In genomic region chr3:61257148-61257547, GRCh38 we compare ENCODE assay signal across 22 cellular contexts.
"Had no signal": no experiment of that assay in that cellular context is flagged by ENCODE, and none has a peak within 500 bp of the region (broad histone marks: within the 10 kb centered on the region; RNA-seq: fewer than 3 reads in every experiment).

No MANE protein-coding gene starts in this region.

- ATAC-seq: effector memory CD8-positive, alpha-beta T cell; esophagus mucosa; gastrocnemius medialis; heart left ventricle; left cardiac atrium; left lung; left ventricle myocardium superior; lower lobe of right lung; mucosa of descending colon had no signal

- H3K9me3 ChIP-seq: colonic mucosa, esophagus squamous epithelium, gastrocnemius medialis, left lung, lower lobe of right lung, mucosa of descending colon had no signal

- H3K36me3 ChIP-seq: colonic mucosa, esophagus squamous epithelium, gastrocnemius medialis, heart left ventricle, left lung, lower lobe of right lung had no signal

- H3K4me3 ChIP-seq: colonic mucosa, esophagus squamous epithelium, gastrocnemius medialis, heart left ventricle, hepatocyte, left lung, lower lobe of right lung, mucosa of descending colon had no signal

- H3K27ac ChIP-seq: colonic mucosa, epithelial cell of prostate, esophagus squamous epithelium, gastrocnemius medialis, heart left ventricle, hepatocyte, left lung, lower lobe of right lung had no signal

- DNase-seq: cerebellar nuclear complex; colonic mucosa; cortex of kidney; effector CD8-positive, alpha-beta T cell; effector memory CD8-positive, alpha-beta T cell; endodermal cell; erythroblast; esophagus squamous epithelium; foreskin fibroblast; gastrocnemius medialis; heart left ventricle; hypothalamus; immature natural killer cell; left cardiac atrium; left lung; left ventricle myocardium superior; lower lobe of right lung; mesendoderm; mucosa of descending colon had no signal

- H3K27me3 ChIP-seq: colonic mucosa, esophagus squamous epithelium, gastrocnemius medialis, heart left ventricle, hepatocyte, left lung had no signal

- H3K4me1 ChIP-seq: colonic mucosa had no signal
